Comparison of ENCODE assay signal across 25 cellular contexts in the genomic region with DNA sequence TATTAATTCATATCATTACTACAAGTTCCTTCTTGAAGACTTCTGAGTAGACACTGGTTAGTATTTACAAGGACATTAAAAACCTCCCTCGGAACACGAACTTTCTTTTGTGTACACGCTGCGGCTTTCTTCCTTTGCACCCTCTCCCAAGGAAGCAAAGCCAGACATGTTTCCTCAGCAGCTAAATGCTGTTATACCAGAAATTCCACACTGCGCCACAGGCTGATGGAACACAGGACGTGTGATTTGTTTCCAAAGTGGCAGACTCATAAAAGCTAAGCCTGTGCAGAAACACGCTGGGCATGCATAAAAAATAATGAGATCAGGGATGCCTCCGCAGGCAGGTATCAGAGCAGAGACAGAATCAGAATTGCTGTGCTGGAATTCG.
A peak's percentile ranks its signal among the peaks of the same experiment; 100 is the strongest.
DNase-seq lines count a peak whose midpoint lies in the region; ATAC-seq and TF ChIP-seq lines count a peak whose summit lies in the region.
"Had no signal": no experiment of that assay in that cellular context is flagged by ENCODE, and none has a peak within 500 bp of the region (broad histone marks: within the 10 kb centered on the region; RNA-seq: fewer than 3 reads in every experiment).

No MANE protein-coding gene starts in this region.

- H3K36me3 Mint-ChIP-seq in MCF 10A (ENCODE audit: insufficient read depth, unreplicated experiment) (no peaks in the 10 kb centered on the region), progenitor cell of endocrine pancreas (ENCODE audit: insufficient read depth) (no peaks in the 10 kb centered on the region)
- H3K36me3 Mint-ChIP-seq in naive thymus-derived CD4-positive, alpha-beta T cell: peaks cover 0 to 5% (median 0%) of the 10 kb centered on the region in 5 donors
- H3K36me3 Mint-ChIP-seq: CD8-positive, alpha-beta memory T cell had no signal

- H3K4me1 Mint-ChIP-seq in MCF 10A (ENCODE audit: insufficient read depth, unreplicated experiment) (no peaks in the 10 kb centered on the region), progenitor cell of endocrine pancreas (ENCODE audit: low read depth) (peaks cover 19% of the 10 kb centered on the region)
- H3K4me1 Mint-ChIP-seq in naive thymus-derived CD4-positive, alpha-beta T cell: peaks cover 0 to 4% (median 0%) of the 10 kb centered on the region in 7 donors
- H3K4me1 Mint-ChIP-seq: CD8-positive, alpha-beta memory T cell had no signal

- no peaks in the 10 kb centered on the region for H3K27me3 ChIP-seq in breast epithelium
- no peaks in the 10 kb centered on the region for H3K27me3 ChIP-seq in naive thymus-derived CD4-positive, alpha-beta T cell (ENCODE audit: control insufficient read depth in 2 of 2, insufficient read depth in 2 of 2, low read length in 2 of 2)
- H3K27me3 ChIP-seq: brain microvascular endothelial cell, SJCRH30 had no signal

- no peak overlapping the region for H3K4me3 Mint-ChIP-seq in MCF 10A (ENCODE audit: unreplicated experiment)
- H3K4me3 Mint-ChIP-seq in progenitor cell of endocrine pancreas (ENCODE audit: low read depth): no peak overlapping the region
- no peak overlapping the region for H3K4me3 Mint-ChIP-seq in naive thymus-derived CD4-positive, alpha-beta T cell
- H3K4me3 Mint-ChIP-seq: activated CD8-positive, alpha-beta T cell treated with anti-CD3 and anti-CD28 coated beads for 36 hours; CD8-positive, alpha-beta memory T cell; effector memory CD8-positive, alpha-beta T cell had no signal

- peak; percentile 44 to 58 for DNase-seq in breast epithelium (ENCODE audit: low spot score in 2 of 2)
- DNase-seq in MCF 10A (ENCODE audit: unreplicated experiment): no peak
- DNase-seq in islet precursor cell: peak; percentile 59
- no peak for DNase-seq in progenitor cell of endocrine pancreas (ENCODE audit: low spot score, unreplicated experiment)
- DNase-seq in naive thymus-derived CD4-positive, alpha-beta T cell: no peak
- no peak for DNase-seq in HuH-7.5 (ENCODE audit: low spot score)
- DNase-seq in medulla oblongata (ENCODE audit: extremely low spot score): no peak
- no peak for DNase-seq in NCI-H82 (lab: John Stamatoyannopoulos, UW)
- DNase-seq: 8988T; activated CD8-positive, alpha-beta T cell treated with anti-CD3 and anti-CD28 coated beads for 36 hours; activated naive CD4-positive, alpha-beta T cell; activated T-cell treated with anti-CD3 and anti-CD28 coated beads, Interleukin-2, amount 50 U/mL, for 1 hour; brain microvascular endothelial cell; CD8-positive, alpha-beta memory T cell; DMS153; effector memory CD8-positive, alpha-beta T cell; kidney; NCI-H524 treated with DMSO at 0.1 percent for 48 hours; retina; SJCRH30; stimulated activated CD4-positive, alpha-beta T cell treated with anti-CD3 and anti-CD28 coated beads, Interleukin-12 subunit alpha, Interleukin-12 subunit beta, amount 100 ng/mL, for 4 hours; stimulated activated CD4-positive, alpha-beta T cell treated with anti-CD3 and anti-CD28 coated beads, Interleukin-4, amount 100 ng/mL, for 4 hours; stimulated activated naive CD4-positive, alpha-beta T cell had no signal

- H3K9me3 Mint-ChIP-seq in MCF 10A (ENCODE audit: unreplicated experiment) (peaks cover 7% of the 10 kb centered on the region), progenitor cell of endocrine pancreas (ENCODE audit: low read depth) (peaks cover 9% of the 10 kb centered on the region)
- peaks cover 0 to 5% (median under 1%) of the 10 kb centered on the region in 11 donors for H3K9me3 Mint-ChIP-seq in naive thymus-derived CD4-positive, alpha-beta T cell
- H3K9me3 Mint-ChIP-seq: activated CD8-positive, alpha-beta T cell treated with anti-CD3 and anti-CD28 coated beads for 36 hours; effector memory CD8-positive, alpha-beta T cell had no signal

- H3K36me3 ChIP-seq in breast epithelium: no peaks in the 10 kb centered on the region
- no peaks in the 10 kb centered on the region for H3K36me3 ChIP-seq in naive thymus-derived CD4-positive, alpha-beta T cell (ENCODE audit: control insufficient read depth in 2 of 3, insufficient read depth in 3 of 3, low read length in 3 of 3)
- H3K36me3 ChIP-seq: brain microvascular endothelial cell, SJCRH30 had no signal

- H3K27me3 Mint-ChIP-seq in MCF 10A (ENCODE audit: insufficient read depth, unreplicated experiment) (no peaks in the 10 kb centered on the region), progenitor cell of endocrine pancreas (peaks cover 11% of the 10 kb centered on the region)
- peaks cover 0 to 21% (median 12%) of the 10 kb centered on the region in 5 donors for H3K27me3 Mint-ChIP-seq in naive thymus-derived CD4-positive, alpha-beta T cell

- no peak overlapping the region for H3K4me3 ChIP-seq in breast epithelium
- H3K4me3 ChIP-seq in naive thymus-derived CD4-positive, alpha-beta T cell (ENCODE audit: low read length): no peak overlapping the region
- H3K4me3 ChIP-seq: coronary artery, SJCRH30 had no signal

- no peak for ATAC-seq in naive thymus-derived CD4-positive, alpha-beta T cell
- ATAC-seq: activated CD8-positive, alpha-beta T cell treated with anti-CD3 and anti-CD28 coated beads for 36 hours; effector memory CD8-positive, alpha-beta T cell had no signal

- TF ChIP-seq POLR2A in breast epithelium (IDR thresholded peaks at IDR 0.05): no peak

- H3K4me1 ChIP-seq in breast epithelium: no peaks in the 10 kb centered on the region
- no peaks in the 10 kb centered on the region for H3K4me1 ChIP-seq in naive thymus-derived CD4-positive, alpha-beta T cell (ENCODE audit: control insufficient read depth in 2 of 2, insufficient read depth in 2 of 2, low read length in 2 of 2)
- H3K4me1 ChIP-seq: SJCRH30 had no signal

- peak overlapping the region; percentile 45 to 72 for H3K27ac ChIP-seq in breast epithelium
- no peak overlapping the region for H3K27ac ChIP-seq in naive thymus-derived CD4-positive, alpha-beta T cell (ENCODE audit: low read depth, low read length)
- H3K27ac ChIP-seq: brain microvascular endothelial cell, coronary artery, KMS-11, SJCRH30 had no signal

- H3K27ac Mint-ChIP-seq in MCF 10A (ENCODE audit: low read depth, unreplicated experiment) (no peak overlapping the region), progenitor cell of endocrine pancreas (peak overlapping the region; percentile 38)
- no peak overlapping the region for H3K27ac Mint-ChIP-seq in naive thymus-derived CD4-positive, alpha-beta T cell
- H3K27ac Mint-ChIP-seq: activated CD8-positive, alpha-beta T cell treated with anti-CD3 and anti-CD28 coated beads for 36 hours; effector memory CD8-positive, alpha-beta T cell had no signal

- no peak for TF ChIP-seq CTCF in breast epithelium (IDR thresholded peaks at IDR 0.05)
- TF ChIP-seq CTCF in MCF 10A (IDR thresholded peaks at IDR 0.05; ENCODE audit: unreplicated experiment): no peak
- no peak for TF ChIP-seq CTCF in progenitor cell of endocrine pancreas (IDR thresholded peaks at IDR 0.05; ENCODE audit: unreplicated experiment)

- no TSS peak for BruUV-seq in MCF 10A (replicated peaks; lab: Mats Ljungman, UMichigan)

- H3K9me3 ChIP-seq in breast epithelium: no peaks in the 10 kb centered on the region
- no peaks in the 10 kb centered on the region for H3K9me3 ChIP-seq in naive thymus-derived CD4-positive, alpha-beta T cell (ENCODE audit: control insufficient read depth in 2 of 3, low read length in 3 of 3)
- H3K9me3 ChIP-seq: SJCRH30 had no signal

- intact Hi-C loops in breast epithelium (cut with DNase I; ENCODE audit: low total_unique reads) (no loop called here), MCF 10A (cut with micrococcal nuclease) (no loop called here)
- intact Hi-C loops in naive thymus-derived CD4-positive, alpha-beta T cell (cut with micrococcal nuclease): no loop called here

- CTCF ChIA-PET in MCF 10A (lab: Yijun Ruan, JAX): interaction anchor here (0.7 to 1.2 kb wide), 4 partner anchors 15 to 719 kb away, joined by 3 to 4 read pairs (median 3); no protein-coding TSS in a partner anchor
- CTCF ChIA-PET in naive thymus-derived CD4-positive, alpha-beta T cell (lab: Charles Lee): no interaction called here

- POLR2A ChIA-PET in MCF 10A (lab: Yijun Ruan, JAX): no interaction called here
- POLR2A ChIA-PET in naive thymus-derived CD4-positive, alpha-beta T cell (lab: Charles Lee): no interaction called here

Comparison
In these comparisons a context has a peak if more than half of its experiments do, and no peak if none do; other contexts are left out.
1. DNase-seq: peak in breast epithelium (2 of 2) and islet precursor cell (single experiment); none in MCF 10A (single experiment), progenitor cell of endocrine pancreas (single experiment), naive thymus-derived CD4-positive, alpha-beta T cell (0 of 9), HuH-7.5 (single experiment), medulla oblongata (single experiment) and NCI-H82 (single experiment).